23 cellular contexts compared by ENCODE assay signal in genomic region chr7:142868188-142868811, GRCh38. TPM values are rescaled to one million over a fixed set of nuclear protein-coding genes. Genes with fewer than 3 reads are reported as not detected.
"Had no signal": no experiment of that assay in that cellular context is flagged by ENCODE, and none has a peak within 500 bp of the region (broad histone marks: within the 10 kb centered on the region; RNA-seq: fewer than 3 reads in every experiment).

No MANE protein-coding gene starts in this region.

- H3K4me2 ChIP-seq: smooth muscle cell had no signal

- H3K4me1 Mint-ChIP-seq: activated CD4-positive, alpha-beta T cell treated with anti-CD3 and anti-CD28 coated beads for 36 hours; activated naive CD4-positive, alpha-beta T cell treated with anti-CD3 and anti-CD28 coated beads, Interleukin-2, amount 50 U/mL, for 24 hours; neural crest cell; stimulated activated effector memory CD8-positive, alpha-beta T cell treated with anti-CD3 and anti-CD28 coated beads, Interleukin-12 subunit alpha, Interleukin-12 subunit beta, amount 100 ng/mL, for 72 hours had no signal

- H3K27me3 Mint-ChIP-seq: activated CD4-positive, alpha-beta T cell treated with anti-CD3 and anti-CD28 coated beads for 36 hours; activated naive CD4-positive, alpha-beta T cell treated with anti-CD3 and anti-CD28 coated beads, Interleukin-2, amount 50 U/mL, for 24 hours; naive B cell had no signal

- ATAC-seq: activated CD4-positive, alpha-beta T cell treated with anti-CD3 and anti-CD28 coated beads for 36 hours; left lobe of liver; right lobe of liver; stimulated activated effector memory CD8-positive, alpha-beta T cell treated with anti-CD3 and anti-CD28 coated beads, Interleukin-12 subunit alpha, Interleukin-12 subunit beta, amount 100 ng/mL, for 72 hours had no signal

- H3K9me3 Mint-ChIP-seq: activated naive CD4-positive, alpha-beta T cell treated with anti-CD3 and anti-CD28 coated beads, Interleukin-2, amount 50 U/mL, for 24 hours; neural crest cell; stimulated activated effector memory CD8-positive, alpha-beta T cell treated with anti-CD3 and anti-CD28 coated beads, Interleukin-12 subunit alpha, Interleukin-12 subunit beta, amount 100 ng/mL, for 72 hours had no signal

- H3K36me3 Mint-ChIP-seq: stimulated activated effector memory CD8-positive, alpha-beta T cell treated with anti-CD3 and anti-CD28 coated beads, Interleukin-12 subunit alpha, Interleukin-12 subunit beta, amount 100 ng/mL, for 72 hours had no signal

- DNase-seq: activated CD4-positive, alpha-beta T cell treated with anti-CD3 and anti-CD28 coated beads for 36 hours; activated CD4-positive, alpha-beta T cell treated with anti-CD3 and anti-CD28 coated beads, Interleukin-2, amount 50 U/mL, for 48 hours; activated gamma-delta T cell; foreskin melanocyte; hypothalamus; kidney; naive B cell; ovary; stimulated activated CD4-positive, alpha-beta T cell treated with anti-CD3 and anti-CD28 coated beads, Interleukin-4, amount 100 ng/mL, for 1 hour had no signal

- H3K4me3 Mint-ChIP-seq: activated CD4-positive, alpha-beta T cell treated with anti-CD3 and anti-CD28 coated beads for 36 hours; activated naive CD4-positive, alpha-beta T cell treated with anti-CD3 and anti-CD28 coated beads, Interleukin-2, amount 50 U/mL, for 24 hours; naive B cell; neural crest cell; stimulated activated effector memory CD8-positive, alpha-beta T cell treated with anti-CD3 and anti-CD28 coated beads, Interleukin-12 subunit alpha, Interleukin-12 subunit beta, amount 100 ng/mL, for 72 hours had no signal

- H3K27me3 ChIP-seq: ovary, right lobe of liver, upper lobe of left lung had no signal

- H3K4me1 ChIP-seq: psoas muscle, right lobe of liver, upper lobe of left lung had no signal

- H3K4me3 ChIP-seq: ovary, psoas muscle, right lobe of liver, SK-N-MC, smooth muscle cell, thoracic aorta, upper lobe of left lung had no signal

- H3K27ac ChIP-seq: ovary, psoas muscle, right lobe of liver, SK-N-MC, thoracic aorta, upper lobe of left lung had no signal

- H3K9me3 ChIP-seq: ovary, psoas muscle, right lobe of liver, thoracic aorta, upper lobe of left lung had no signal

- H3K36me3 ChIP-seq: ovary, right lobe of liver had no signal

- H3K27ac Mint-ChIP-seq: activated CD4-positive, alpha-beta T cell treated with anti-CD3 and anti-CD28 coated beads for 36 hours; activated naive CD4-positive, alpha-beta T cell treated with anti-CD3 and anti-CD28 coated beads, Interleukin-2, amount 50 U/mL, for 24 hours; naive B cell; stimulated activated effector memory CD8-positive, alpha-beta T cell treated with anti-CD3 and anti-CD28 coated beads, Interleukin-12 subunit alpha, Interleukin-12 subunit beta, amount 100 ng/mL, for 72 hours had no signal

RNA-seq across cellular contexts. Expression of gene TRPV6, which starts 17.2 kb away (rescaled TPM):
- total RNA-seq: activated CD4-positive, alpha-beta T cell treated with anti-CD3 and anti-CD28 coated beads for 36 hours; chondrocyte; dermis microvascular lymphatic vessel endothelial cell; lung microvascular endothelial cell; psoas muscle; smooth muscle cell; T-helper 2 cell treated with Interferon-gamma antibody and Interleukin-4, amounts not matched to agents 100 ng/mL and 5 ng/mL, for 36 hours; thoracic aorta had no signal
